16 cellular contexts compared by ENCODE assay signal in genomic region chr4:8046925-8047541, GRCh38.
A peak's percentile ranks its signal among the peaks of the same experiment; 100 is the strongest.
DNase-seq lines count a peak whose midpoint lies in the region; ATAC-seq and TF ChIP-seq lines count a peak whose summit lies in the region.
"Had no signal": no experiment of that assay in that cellular context is flagged by ENCODE, and none has a peak within 500 bp of the region (broad histone marks: within the 10 kb centered on the region; RNA-seq: fewer than 3 reads in every experiment).

No MANE protein-coding gene starts in this region.

- no peaks in the 10 kb centered on the region for H3K27me3 ChIP-seq in CD8-positive, alpha-beta T cell (ENCODE audit: insufficient read depth, low read length)
- H3K27me3 ChIP-seq: suprapubic skin had no signal

- POLR2A ChIA-PET in CD8-positive, alpha-beta T cell (lab: Charles Lee), result no interaction called here

- H3K4me3 ChIP-seq in CD8-positive, alpha-beta T cell (ENCODE audit: low read depth, low read length), result no peak overlapping the region
- H3K4me3 ChIP-seq: smooth muscle cell, suprapubic skin had no signal

- ATAC-seq in activated CD4-positive, CD25-positive, alpha-beta regulatory T cell treated with anti-CD3 and anti-CD28 coated beads, Interleukin-2, amount 50 U/mL, for 24 hours, result peak; percentile 41 to 53
- ATAC-seq in CD8-positive, alpha-beta T cell, result peak; percentile 81
- peak; percentile 64 for ATAC-seq in T-helper 17 cell
- ATAC-seq in natural killer cell, result peak; percentile 55 to 64 (median 60)
- no peak for ATAC-seq in GM19467 (IDR thresholded peaks at IDR 0.05; ENCODE audit: unreplicated experiment)
- ATAC-seq: left colon, Panc1 had no signal

- TF ChIP-seq CTCF in CD8-positive, alpha-beta T cell (IDR thresholded peaks at IDR 0.05), result no peak
- no peak for TF ChIP-seq CTCF in natural killer cell (IDR thresholded peaks at IDR 0.05)

- H3K36me3 ChIP-seq in CD8-positive, alpha-beta T cell (ENCODE audit: insufficient read depth, low read length), result no peaks in the 10 kb centered on the region
- H3K36me3 ChIP-seq: suprapubic skin had no signal

- intact Hi-C loops in CD8-positive, alpha-beta T cell (cut with DNase I, micrococcal nuclease), result no loop called here
- intact Hi-C loops in natural killer cell (cut with micrococcal nuclease), result no loop called here

- H3K27me3 Mint-ChIP-seq in CD8-positive, alpha-beta T cell (ENCODE audit: low read depth), result no peaks in the 10 kb centered on the region
- H3K27me3 Mint-ChIP-seq in T-helper 17 cell, result peaks cover 13% of the 10 kb centered on the region
- H3K27me3 Mint-ChIP-seq in natural killer cell (ENCODE audit: low read depth in 2 of 2), result peaks cover 19 to 26% of the 10 kb centered on the region in 2 donors

- no peaks in the 10 kb centered on the region for H3K36me3 Mint-ChIP-seq in CD8-positive, alpha-beta T cell
- no peaks in the 10 kb centered on the region for H3K36me3 Mint-ChIP-seq in T-helper 17 cell (ENCODE audit: low read depth)
- no peaks in the 10 kb centered on the region for H3K36me3 Mint-ChIP-seq in natural killer cell

- DNase-seq in activated CD4-positive, CD25-positive, alpha-beta regulatory T cell treated with anti-CD3 and anti-CD28 coated beads, Interleukin-2, amount 50 U/mL, for 72 hours, result no peak
- peak in 3 of 7 experiments; percentile 21 to 56 (median 47) for DNase-seq in CD8-positive, alpha-beta T cell
- DNase-seq in T-helper 17 cell (no peak), natural killer cell (no peak), iPS-NIHi7 (ENCODE audit: extremely low spot score) (no peak), epidermal melanocyte (ENCODE audit: insufficient read length, low spot score) (no peak)
- DNase-seq: activated B cell treated with CpG ODN at 0.5 μM for 24 hours, Caco-2, left colon had no signal

- no peak overlapping the region for H3K27ac Mint-ChIP-seq in CD8-positive, alpha-beta T cell
- no peak overlapping the region for H3K27ac Mint-ChIP-seq in T-helper 17 cell
- H3K27ac Mint-ChIP-seq in natural killer cell, result no peak overlapping the region
- H3K27ac Mint-ChIP-seq: activated B cell treated with CpG ODN at 0.5 μM for 24 hours; dendritic cell treated with granulocyte-macrophage colony-stimulating factor and Interleukin-4, amounts not matched to agents 40 ng/mL and 50 ng/mL, for 4 days had no signal

- no peak overlapping the region for H3K4me3 Mint-ChIP-seq in CD8-positive, alpha-beta T cell
- H3K4me3 Mint-ChIP-seq in T-helper 17 cell (peak overlapping the region; percentile 45), natural killer cell (no peak overlapping the region)
- H3K4me3 Mint-ChIP-seq: activated B cell treated with CpG ODN at 0.5 μM for 24 hours; dendritic cell treated with granulocyte-macrophage colony-stimulating factor and Interleukin-4, amounts not matched to agents 40 ng/mL and 50 ng/mL, for 4 days had no signal

- H3K27ac ChIP-seq in CD8-positive, alpha-beta T cell (ENCODE audit: low read depth, low read length), result no peak overlapping the region
- H3K27ac ChIP-seq: parathyroid adenoma, suprapubic skin had no signal

- no peaks in the 10 kb centered on the region for H3K9me3 ChIP-seq in CD8-positive, alpha-beta T cell (ENCODE audit: low read length)
- no peaks in the 10 kb centered on the region for H3K9me3 ChIP-seq in T-helper 17 cell (ENCODE audit: control insufficient read depth, low read length, poor library complexity, severe bottlenecking)
- H3K9me3 ChIP-seq: Caco-2, suprapubic skin had no signal

- no peaks in the 10 kb centered on the region for H3K4me1 ChIP-seq in CD8-positive, alpha-beta T cell (ENCODE audit: insufficient read depth, low read length)
- H3K4me1 ChIP-seq: Caco-2 had no signal

- peaks cover 2% of the 10 kb centered on the region for H3K4me1 Mint-ChIP-seq in CD8-positive, alpha-beta T cell (ENCODE audit: low read depth)
- peaks cover 5% of the 10 kb centered on the region for H3K4me1 Mint-ChIP-seq in T-helper 17 cell
- peaks cover 0 to 4% of the 10 kb centered on the region in 2 donors for H3K4me1 Mint-ChIP-seq in natural killer cell
- H3K4me1 Mint-ChIP-seq: activated B cell treated with CpG ODN at 0.5 μM for 24 hours had no signal

- CTCF ChIA-PET in CD8-positive, alpha-beta T cell (lab: Charles Lee), result no interaction called here

- no peaks in the 10 kb centered on the region for H3K9me3 Mint-ChIP-seq in CD8-positive, alpha-beta T cell
- H3K9me3 Mint-ChIP-seq in natural killer cell, result no peaks in the 10 kb centered on the region
- H3K9me3 Mint-ChIP-seq: activated B cell treated with CpG ODN at 0.5 μM for 24 hours; dendritic cell treated with granulocyte-macrophage colony-stimulating factor and Interleukin-4, amounts not matched to agents 40 ng/mL and 50 ng/mL, for 4 days had no signal
